ENCODE assay signal across 12 cellular contexts in the genomic region with DNA sequence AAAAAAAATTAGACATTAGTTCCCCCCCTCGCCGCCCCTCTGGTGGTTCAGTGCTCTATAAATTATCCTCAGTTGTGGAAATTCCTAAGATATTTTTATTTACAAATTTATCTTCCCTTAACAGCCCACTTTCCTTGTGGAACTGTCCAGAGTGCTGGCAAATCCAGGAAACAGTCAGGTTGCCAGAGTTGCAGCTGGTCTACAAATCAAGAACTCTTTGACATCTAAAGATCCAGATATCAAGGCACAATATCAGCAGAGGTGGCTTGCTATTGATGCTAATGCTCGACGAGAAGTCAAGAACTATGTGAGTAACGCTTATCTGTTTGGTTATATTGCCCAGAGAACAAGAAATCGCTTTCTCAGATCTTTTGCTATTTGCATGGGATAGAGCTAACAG. TPM values are rescaled to one million over a fixed set of nuclear protein-coding genes. Genes with fewer than 3 reads are reported as not detected.
DNase-seq lines count a peak whose midpoint lies in the region; ATAC-seq and TF ChIP-seq lines count a peak whose summit lies in the region.
"Had no signal": no experiment of that assay in that cellular context is flagged by ENCODE, and none has a peak within 500 bp of the region (broad histone marks: within the 10 kb centered on the region; RNA-seq: fewer than 3 reads in every experiment).

No MANE protein-coding gene starts in this region.

- no peaks in the 10 kb centered on the region for H3K9me3 Mint-ChIP-seq in HFFc6
- no peaks in the 10 kb centered on the region for H3K9me3 Mint-ChIP-seq in activated naive CD4-positive, alpha-beta T cell treated with anti-CD3 and anti-CD28 coated beads, Interleukin-2, amount 50 U/mL, for 72 hours

- TF ChIP-seq CTCF in BE2C (IDR thresholded peaks at IDR 0.05; ENCODE audit: low read depth, low read length) (no peak), HFFc6 (IDR thresholded peaks at IDR 0.05) (no peak), tibial artery (IDR thresholded peaks at IDR 0.05) (no peak)

- H3K4me1 ChIP-seq in BE2C (no peaks in the 10 kb centered on the region; the same call in 1 of the 2 replicates), tibial artery (peaks cover 0 to 47% (median 28%) of the 10 kb centered on the region in 4 donors)

- peaks cover 56% of the 10 kb centered on the region for H3K4me1 Mint-ChIP-seq in HFFc6 (ENCODE audit: low read depth)

- H3K9me3 ChIP-seq in BE2C = no peaks in the 10 kb centered on the region
- no peaks in the 10 kb centered on the region for H3K9me3 ChIP-seq in tibial artery

- no peak overlapping the region; the same call in 1 of the 2 replicates for H3K27ac Mint-ChIP-seq in HFFc6
- H3K27ac Mint-ChIP-seq in activated naive CD4-positive, alpha-beta T cell treated with anti-CD3 and anti-CD28 coated beads, Interleukin-2, amount 50 U/mL, for 72 hours = peak overlapping the region; percentile 57 to 69

- H3K36me3 ChIP-seq in BE2C (peaks cover 66% of the 10 kb centered on the region), tibial artery (peaks cover 43 to 55% (median 55%) of the 10 kb centered on the region in 3 donors)

- H3K27me3 ChIP-seq in BE2C = no peaks in the 10 kb centered on the region
- no peaks in the 10 kb centered on the region for H3K27me3 ChIP-seq in tibial artery

- peaks cover 53% of the 10 kb centered on the region for H3K36me3 Mint-ChIP-seq in HFFc6 (ENCODE audit: low read depth)
- H3K36me3 Mint-ChIP-seq in activated naive CD4-positive, alpha-beta T cell treated with anti-CD3 and anti-CD28 coated beads, Interleukin-2, amount 50 U/mL, for 72 hours = peaks cover 33 to 77% of the 10 kb centered on the region in 2 donors

- H3K27me3 Mint-ChIP-seq in HFFc6 (ENCODE audit: insufficient read depth) = peaks cover 5% of the 10 kb centered on the region; the same call in 1 of the 2 replicates

- peak overlapping the region; percentile 98 for H3K4me3 Mint-ChIP-seq in HFFc6

- DNase-seq in BE2C (no peak), HFFc6 (no peak), iris pigment epithelial cell (ENCODE audit: low read depth) (peak; percentile 16), NCI-H510A treated with DMSO at 0.1 percent for 48 hours (lab: John Stamatoyannopoulos, UW) (no peak), tibial artery (no peak), NCI-H2107 (lab: John Stamatoyannopoulos, UW) (no peak)
- no peak for DNase-seq in activated naive CD4-positive, alpha-beta T cell treated with anti-CD3 and anti-CD28 coated beads, Interleukin-2, amount 50 U/mL, for 72 hours (ENCODE audit: low spot score in 2 of 2)
- DNase-seq: activated gamma-delta T cell; NCI-H69; occipital lobe; stimulated activated CD4-positive, alpha-beta T cell treated with anti-CD3 and anti-CD28 coated beads, Interleukin-1b, Interleukin-23, amount 100 ng/mL, for 48 hours had no signal

- no peak overlapping the region for H3K27ac ChIP-seq in tibial artery

- H3K4me3 ChIP-seq in BE2C (ENCODE audit: low read depth, low read length) (peak overlapping the region; percentile 95; the same call in 1 of the 2 replicates), tibial artery (no peak overlapping the region)

- intact Hi-C loops in tibial artery (cut with DNase I; ENCODE audit: low total_unique reads) = no loop called here

- no peak for ATAC-seq in activated naive CD4-positive, alpha-beta T cell treated with anti-CD3 and anti-CD28 coated beads, Interleukin-2, amount 50 U/mL, for 72 hours
- no peak for ATAC-seq in HG02642 (IDR thresholded peaks at IDR 0.05; ENCODE audit: poor library complexity, unreplicated experiment)

RNA-seq across cellular contexts. Expression of a gene that starts 2.9 kb away (rescaled TPM):
- polyA plus RNA-seq in BE2C (2012; ENCODE audit: insufficient read depth, insufficient read length, low read depth) = 150 TPM
- 100 to 1,000 TPM; 439 to 580 (median 549) TPM for total RNA-seq in HFFc6 (2021; fragmentation: NEBNext Ultra II Directional; extraction: Animal tissue kit (Norgen Biotek cat#: 25700))
- total RNA-seq in activated naive CD4-positive, alpha-beta T cell treated with anti-CD3 and anti-CD28 coated beads, Interleukin-2, amount 50 U/mL, for 72 hours = 100 to 1,000 TPM; 560 to 601 TPM

RNA-seq across cellular contexts. Expression of a gene that starts 41.4 kb away (rescaled TPM):
- polyA plus RNA-seq in BE2C (2012; ENCODE audit: insufficient read depth, insufficient read length, low read depth) = 31.1 TPM
- total RNA-seq in HFFc6 (2021; fragmentation: NEBNext Ultra II Directional; extraction: Animal tissue kit (Norgen Biotek cat#: 25700)) = 1 to 10 TPM; 6.6 to 8.3 (median 7.7) TPM
- 10 to 100 TPM; 15.4 to 21.4 TPM for total RNA-seq in activated naive CD4-positive, alpha-beta T cell treated with anti-CD3 and anti-CD28 coated beads, Interleukin-2, amount 50 U/mL, for 72 hours
